ENCODE assay signal across 23 cellular contexts in genomic region chr5:170880084-170880483, GRCh38. TPM values are rescaled to one million over a fixed set of nuclear protein-coding genes. Genes with fewer than 3 reads are reported as not detected.
"Had no signal": no experiment of that assay in that cellular context is flagged by ENCODE, and none has a peak within 500 bp of the region (broad histone marks: within the 10 kb centered on the region; RNA-seq: fewer than 3 reads in every experiment).

No MANE protein-coding gene starts in this region.

- H3K4me3 ChIP-seq: MG63, SJSA1, SK-N-MC had no signal

- DNase-seq: IMR-90, Karpas-422, KG1, MG63, NCI-H1092, NCI-H1105 treated with DMSO at 0.1 percent for 48 hours, NCI-H1417 treated with DMSO at 0.1 percent for 48 hours, NCI-H146, NCI-H1694 treated with DMSO at 0.1 percent for 48 hours, NCI-H1930, NCI-H2081, NCI-H2107, NCI-H2227 treated with DMSO at 0.1 percent for 48 hours, NCI-H524, NCI-H69, NCI-H774, Right ventricle myocardium superior, RPMI8226, SIG-M5 had no signal

- ATAC-seq: HepG2 had no signal

- H3K9me3 ChIP-seq: SJSA1 had no signal

- FAIRE-seq: HepG2, RCC 7860 had no signal

- H3K27me3 ChIP-seq: MG63, SJSA1 had no signal

- H3K27ac ChIP-seq: SJSA1, SK-N-MC had no signal

- H3K4me1 ChIP-seq: SJSA1 had no signal

RNA-seq across cellular contexts. Expression of gene RANBP17, which starts 18.3 kb away (rescaled TPM):
- total RNA-seq: HepG2 had no signal
